Comparison of ENCODE assay signal across 8 cellular contexts in the genomic region with DNA sequence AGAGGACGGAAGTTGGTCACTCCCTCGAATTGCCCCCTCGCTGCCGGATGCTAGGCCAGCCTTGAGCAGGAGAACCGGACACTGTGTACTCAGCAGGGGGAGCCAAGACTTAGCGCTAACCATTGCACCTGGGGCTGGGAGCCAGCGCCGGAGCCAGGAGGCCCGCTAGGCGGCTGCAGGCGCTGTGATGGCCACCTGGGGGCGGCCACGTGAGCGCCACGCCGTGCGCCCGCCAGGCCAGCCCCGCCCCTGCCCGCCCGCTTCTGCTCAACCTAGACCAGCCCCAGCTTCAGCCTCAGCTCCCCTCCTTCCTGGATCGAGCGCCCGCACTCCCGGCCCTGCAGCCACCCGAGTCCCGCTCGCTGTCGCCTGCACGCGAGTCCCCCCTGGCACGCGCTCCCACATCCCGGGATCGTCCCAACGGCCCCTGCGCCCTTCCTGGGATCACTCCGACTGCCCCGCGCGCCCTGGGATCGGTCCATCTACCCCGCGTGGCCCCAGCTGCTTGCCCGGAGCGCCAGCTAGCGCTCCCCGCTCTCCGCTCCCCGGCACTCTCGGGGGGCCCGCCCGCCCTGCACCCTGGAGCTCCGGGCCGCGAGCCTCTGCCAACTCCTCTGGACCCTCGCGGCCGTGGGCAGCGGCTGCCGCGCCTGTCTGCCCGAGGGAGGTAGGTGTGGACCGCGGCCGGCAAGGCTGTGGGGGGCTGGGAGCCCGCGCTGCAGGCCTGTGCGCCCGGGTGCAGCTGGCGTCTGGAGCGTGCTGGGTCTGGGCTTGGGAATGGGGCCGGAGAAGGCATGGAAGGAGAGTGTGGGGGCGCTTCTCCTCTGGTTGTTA. TPM values are rescaled to one million over a fixed set of nuclear protein-coding genes. Genes with fewer than 3 reads are reported as not detected.
DNase-seq lines count a peak whose midpoint lies in the region; ATAC-seq and TF ChIP-seq lines count a peak whose summit lies in the region.

TSS of gene EEF2K (plus strand) at position 266 of the 834 bp plus-strand sequence. CDS start 19,452 bp downstream, outside the sequence.

- peak within 1 kb of the TSS; percentile 99 for H3K4me3 Mint-ChIP-seq in activated CD4-positive, alpha-beta memory T cell treated with anti-CD3 and anti-CD28 coated beads, Interleukin-2, amount 10 ng/mL, durations not matched to agents 7 days and 5 days

- CTCF ChIA-PET in activated CD4-positive, alpha-beta memory T cell treated with anti-CD3 and anti-CD28 coated beads, Interleukin-2, amount 10 ng/mL, durations not matched to agents 7 days and 5 days (lab: Charles Lee), result interaction anchor here (0.8 to 7.5 kb wide), 14 partner anchors 8 to 115 kb away, joined by 3 to 81 read pairs (median 4); partner anchors contain the start of gene POLR3E

- peak; percentile 93 for TF ChIP-seq CTCF in lower lobe of right lung (IDR thresholded peaks at IDR 0.05)

- peaks cover 15% of the 10 kb centered on the region for H3K36me3 Mint-ChIP-seq in activated CD4-positive, alpha-beta memory T cell treated with anti-CD3 and anti-CD28 coated beads, Interleukin-2, amount 10 ng/mL, durations not matched to agents 7 days and 5 days (ENCODE audit: low read depth)

- H3K27ac ChIP-seq in duodenal mucosa (ENCODE audit: low read depth, low read length) (peak within 1 kb of the TSS; percentile 59), lower lobe of right lung (peak within 1 kb of the TSS; percentile 87)

- H3K9me3 ChIP-seq in duodenal mucosa (ENCODE audit: control insufficient read depth in 1 of 2, low read length in 2 of 2) (no peaks in the 10 kb centered on the region), lower lobe of right lung (no peaks in the 10 kb centered on the region)

- peak within 1 kb of the TSS; percentile 54 to 75 for H3K9ac ChIP-seq in duodenal mucosa (ENCODE audit: low read depth in 1 of 2, low read length in 2 of 2)

- H3K4me1 Mint-ChIP-seq in activated CD4-positive, alpha-beta memory T cell treated with anti-CD3 and anti-CD28 coated beads, Interleukin-2, amount 10 ng/mL, durations not matched to agents 7 days and 5 days, result peaks cover 44% of the 10 kb centered on the region

- H3K36me3 ChIP-seq in duodenal mucosa (ENCODE audit: control insufficient read depth in 1 of 2, insufficient read depth in 2 of 2, low read length in 2 of 2) (no peaks in the 10 kb centered on the region), lower lobe of right lung (peaks cover 8% of the 10 kb centered on the region)

- H3K27me3 Mint-ChIP-seq in activated CD4-positive, alpha-beta memory T cell treated with anti-CD3 and anti-CD28 coated beads, Interleukin-2, amount 10 ng/mL, durations not matched to agents 7 days and 5 days, result no peaks in the 10 kb centered on the region

- peak; percentile 83 for ATAC-seq in GM19351 (IDR thresholded peaks at IDR 0.05; ENCODE audit: unreplicated experiment)
- ATAC-seq in HG03521 (IDR thresholded peaks at IDR 0.05; ENCODE audit: unreplicated experiment), result peak; percentile 80
- ATAC-seq in lower lobe of right lung, result peak; percentile 96

- peak within 1 kb of the TSS; percentile 83 for H3K27ac Mint-ChIP-seq in activated CD4-positive, alpha-beta memory T cell treated with anti-CD3 and anti-CD28 coated beads, Interleukin-2, amount 10 ng/mL, durations not matched to agents 7 days and 5 days

- POLR2A ChIA-PET in activated CD4-positive, alpha-beta memory T cell treated with anti-CD3 and anti-CD28 coated beads, Interleukin-2, amount 10 ng/mL, durations not matched to agents 7 days and 5 days (lab: Charles Lee), result interaction anchor here (0.6 to 4.9 kb wide), 13 partner anchors 10 to 253 kb away, joined by 3 to 49 read pairs (median 4); partner anchors contain the start of genes POLR3E and UQCRC2

- H3K4me3 ChIP-seq in duodenal mucosa (ENCODE audit: low read depth in 1 of 2, low read length in 2 of 2) (peak within 1 kb of the TSS; percentile 90 to 94), lower lobe of right lung (peak within 1 kb of the TSS; percentile 99)

- intact Hi-C loops in lower lobe of right lung (cut with DNase I), result no loop called here

- H3K27me3 ChIP-seq in duodenal mucosa (ENCODE audit: control insufficient read depth in 1 of 2, insufficient read depth in 2 of 2, low read length in 2 of 2) (no peaks in the 10 kb centered on the region), lower lobe of right lung (ENCODE audit: low read depth) (no peaks in the 10 kb centered on the region)

- H3K4me1 ChIP-seq in duodenal mucosa (ENCODE audit: control insufficient read depth in 1 of 2, insufficient read depth in 2 of 2, low read length in 2 of 2) (peaks cover 14 to 19% of the 10 kb centered on the region in 2 donors), lower lobe of right lung (peaks cover 37% of the 10 kb centered on the region)

- DNase-seq in CD1c-positive myeloid dendritic cell (ENCODE audit: extremely low spot score), result peak; percentile 91
- DNase-seq in NCI-H748 (lab: John Stamatoyannopoulos, UW; ENCODE audit: unreplicated experiment), result peak; percentile 94
- DNase-seq in activated CD4-positive, alpha-beta memory T cell treated with anti-CD3 and anti-CD28 coated beads, Interleukin-2, amount 10 ng/mL, durations not matched to agents 7 days and 5 days, result peak; percentile 89
- peak; percentile 94 for DNase-seq in lower lobe of right lung
- peak; percentile 70 to 90 (median 71) for DNase-seq in stimulated activated CD4-positive, alpha-beta T cell treated with anti-CD3 and anti-CD28 coated beads, TNF-alpha, amount 100 ng/mL, for 24 hours (ENCODE audit: low read depth in 3 of 3)

- peaks cover 2% of the 10 kb centered on the region for H3K9me3 Mint-ChIP-seq in activated CD4-positive, alpha-beta memory T cell treated with anti-CD3 and anti-CD28 coated beads, Interleukin-2, amount 10 ng/mL, durations not matched to agents 7 days and 5 days

RNA-seq across cellular contexts. Expression of gene EEF2K, which starts in this region (rescaled TPM):
- 10 to 100 TPM; 22.1 to 24.8 TPM for total RNA-seq in activated CD4-positive, alpha-beta memory T cell treated with anti-CD3 and anti-CD28 coated beads, Interleukin-2, amount 10 ng/mL, durations not matched to agents 7 days and 5 days
- total RNA-seq in lower lobe of right lung, result 35.2 TPM

Comparison
In these comparisons a context has a peak if more than half of its experiments do, and no peak if none do; other contexts are left out.
1. Peak in every context shown above with its lines: DNase-seq, ATAC-seq, H3K4me3 ChIP-seq and H3K27ac ChIP-seq.